Comparison of ENCODE assay signal across 8 cellular contexts in the genomic region with DNA sequence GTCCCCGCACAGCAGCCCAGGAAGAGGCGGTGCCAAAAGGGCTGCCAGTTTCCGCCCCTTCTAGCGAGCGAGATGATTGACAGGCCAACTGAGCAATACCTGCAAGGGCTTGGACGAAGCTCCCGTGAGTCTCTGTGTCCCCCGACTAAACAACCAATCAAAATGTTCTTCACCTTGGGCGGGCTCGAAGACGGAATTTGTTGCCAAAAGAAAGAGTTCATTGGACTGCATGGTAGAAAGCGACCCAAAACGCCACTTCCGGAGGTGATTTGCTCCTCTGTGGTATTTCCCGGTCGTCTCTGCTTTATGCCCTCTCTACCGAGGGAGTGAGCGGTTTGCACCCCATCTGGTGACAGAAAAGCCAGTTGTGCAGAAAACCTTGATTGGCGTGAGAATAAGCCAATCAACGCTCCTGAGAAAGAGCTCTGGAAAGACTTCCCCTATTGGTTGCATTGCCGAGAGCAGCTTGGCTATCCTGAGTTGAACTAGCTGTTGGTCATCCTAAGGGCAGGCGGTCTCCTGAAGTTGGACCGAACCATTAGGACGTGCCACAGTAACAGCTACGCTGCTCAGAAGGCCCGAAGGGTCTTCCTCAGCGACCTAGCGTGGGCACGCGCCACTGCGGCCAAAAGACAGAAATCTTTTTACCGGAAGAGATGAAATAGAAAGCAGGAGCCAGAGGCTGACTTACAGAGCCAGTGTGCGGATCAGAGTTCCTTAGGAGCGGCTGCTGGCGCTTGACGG. TPM values are rescaled to one million over a fixed set of nuclear protein-coding genes. Genes with fewer than 3 reads are reported as not detected.
DNase-seq lines count a peak whose midpoint lies in the region; ATAC-seq, FAIRE-seq and TF ChIP-seq lines count a peak whose summit lies in the region.

No MANE protein-coding gene starts in this region.

- peak; percentile 81 for ATAC-seq in CD8-positive, alpha-beta T cell
- ATAC-seq in HG03439 (IDR thresholded peaks at IDR 0.05; ENCODE audit: unreplicated experiment), result peak; percentile 86
- ATAC-seq in effector memory CD8-positive, alpha-beta T cell (replicated peaks), result peak; percentile 84
- peak; percentile 81 for ATAC-seq in memory B cell (ENCODE audit: low read depth)

- peak overlapping the region; percentile 100 for H3K4me3 Mint-ChIP-seq in CD8-positive, alpha-beta T cell
- H3K4me3 Mint-ChIP-seq in effector memory CD8-positive, alpha-beta T cell, result peak overlapping the region; percentile 99 to 100
- peak overlapping the region; percentile 100 for H3K4me3 Mint-ChIP-seq in memory B cell

- H3K4me1 ChIP-seq in CD8-positive, alpha-beta T cell (ENCODE audit: insufficient read depth, low read length), result peaks cover 32% of the 10 kb centered on the region

- FAIRE-seq in GM19239 (lab: Jason Lieb, UNC), result peak; percentile 98

- peaks cover 46% of the 10 kb centered on the region for H3K4me1 Mint-ChIP-seq in CD8-positive, alpha-beta T cell (ENCODE audit: low read depth)
- H3K4me1 Mint-ChIP-seq in effector memory CD8-positive, alpha-beta T cell (ENCODE audit: low read depth in 2 of 2), result peaks cover 34 to 36% of the 10 kb centered on the region in 2 donors
- H3K4me1 Mint-ChIP-seq in memory B cell, result peaks cover 22% of the 10 kb centered on the region

- intact Hi-C loops in CD8-positive, alpha-beta T cell (cut with DNase I, micrococcal nuclease), result loop anchor here (1.0 to 5.0 kb wide), 8 partner anchors 326 to 1333 kb away; a partner anchor contains a TSS

- no peaks in the 10 kb centered on the region for H3K27me3 Mint-ChIP-seq in CD8-positive, alpha-beta T cell (ENCODE audit: low read depth)
- H3K27me3 Mint-ChIP-seq in effector memory CD8-positive, alpha-beta T cell, result no peaks in the 10 kb centered on the region
- no peaks in the 10 kb centered on the region for H3K27me3 Mint-ChIP-seq in memory B cell

- peak; percentile 90 to 98 (median 94) for DNase-seq in CD8-positive, alpha-beta T cell
- DNase-seq in GM19239 (ENCODE audit: insufficient read length, low spot score) (peak; percentile 67), NCI-H510A (lab: John Stamatoyannopoulos, UW) (peak; percentile 95), memory B cell (ENCODE audit: low spot score in 2 of 2) (peak; percentile 94 to 97)
- peak; percentile 66 to 97 for DNase-seq in activated CD4-positive, alpha-beta T cell treated with anti-CD3 and anti-CD28 coated beads, Interleukin-2, amount 50 U/mL, for 24 hours (ENCODE audit: low read depth in 1 of 2, low spot score in 1 of 2)
- peak; percentile 94 to 97 (median 96) for DNase-seq in effector memory CD8-positive, alpha-beta T cell
- DNase-seq in stimulated activated CD8-positive, alpha-beta memory T cell treated with anti-CD3 and anti-CD28 coated beads, Interleukin-4, amount 100 ng/mL, for 24 hours (ENCODE audit: low read depth), result peak; percentile 97

- POLR2A ChIA-PET in CD8-positive, alpha-beta T cell (lab: Charles Lee), result interaction anchor here (0.6 to 1.9 kb wide), 12 partner anchors 9 to 395 kb away, joined by 3 to 17 read pairs (median 4); a partner anchor contains a TSS

- no peak for TF ChIP-seq CTCF in CD8-positive, alpha-beta T cell (IDR thresholded peaks at IDR 0.05)

- peak overlapping the region; percentile 100 for H3K27ac Mint-ChIP-seq in CD8-positive, alpha-beta T cell
- H3K27ac Mint-ChIP-seq in effector memory CD8-positive, alpha-beta T cell, result peak overlapping the region; percentile 99 to 100
- peak overlapping the region; percentile 100 for H3K27ac Mint-ChIP-seq in memory B cell

- H3K9me3 ChIP-seq in CD8-positive, alpha-beta T cell (ENCODE audit: low read length), result no peaks in the 10 kb centered on the region

- peak overlapping the region; percentile 81 for H3K4me3 ChIP-seq in CD8-positive, alpha-beta T cell (ENCODE audit: low read depth, low read length)

- CTCF ChIA-PET in CD8-positive, alpha-beta T cell (lab: Charles Lee), result interaction anchor here (0.9 to 1.8 kb wide), 4 partner anchors 11 to 358 kb away, joined by 3 to 8 read pairs (median 4); a partner anchor contains a TSS

- no peaks in the 10 kb centered on the region for H3K27me3 ChIP-seq in CD8-positive, alpha-beta T cell (ENCODE audit: insufficient read depth, low read length)

- no peaks in the 10 kb centered on the region for H3K9me3 Mint-ChIP-seq in CD8-positive, alpha-beta T cell
- H3K9me3 Mint-ChIP-seq in effector memory CD8-positive, alpha-beta T cell, result no peaks in the 10 kb centered on the region
- H3K9me3 Mint-ChIP-seq in memory B cell, result no peaks in the 10 kb centered on the region

- peak overlapping the region; percentile 96 for H3K27ac ChIP-seq in CD8-positive, alpha-beta T cell (ENCODE audit: low read depth, low read length)

- no peaks in the 10 kb centered on the region for H3K36me3 ChIP-seq in CD8-positive, alpha-beta T cell (ENCODE audit: insufficient read depth, low read length)

- peaks cover 12% of the 10 kb centered on the region for H3K36me3 Mint-ChIP-seq in CD8-positive, alpha-beta T cell
- peaks cover 20% of the 10 kb centered on the region for H3K36me3 Mint-ChIP-seq in effector memory CD8-positive, alpha-beta T cell (ENCODE audit: insufficient read depth)
- H3K36me3 Mint-ChIP-seq in memory B cell, result no peaks in the 10 kb centered on the region

RNA-seq across cellular contexts. Expression of a gene that starts 0.5 kb away (rescaled TPM):
- total RNA-seq in CD8-positive, alpha-beta T cell, result 10 to 100 TPM; 54.4 to 55.9 TPM

Comparison
In these comparisons a context has a peak if more than half of its experiments do, and no peak if none do; other contexts are left out.
1. Peak in every context shown above with its lines: DNase-seq, ATAC-seq, H3K4me3 ChIP-seq and H3K27ac ChIP-seq.